Comparison of ENCODE assay signal across 9 cellular contexts in the genomic region with DNA sequence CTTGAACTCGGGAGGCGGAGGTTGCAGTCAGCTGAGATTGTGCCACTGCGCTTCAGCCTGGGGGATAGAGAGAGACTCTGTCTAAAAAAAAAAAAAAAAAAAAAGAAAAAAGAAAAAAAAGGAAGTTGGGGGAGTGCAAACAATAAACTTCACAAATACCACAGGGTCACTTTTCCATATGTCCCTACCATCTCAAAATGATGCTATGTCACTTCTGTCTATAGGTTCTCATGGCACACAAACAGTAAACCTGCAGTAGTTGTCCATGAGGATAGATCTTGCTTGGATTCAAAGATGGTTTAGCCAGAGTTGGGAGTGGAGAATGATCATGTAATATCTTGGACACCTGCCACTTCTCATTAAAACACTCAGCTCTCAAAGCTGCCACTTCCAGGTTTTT. TPM values are rescaled to one million over a fixed set of nuclear protein-coding genes. Genes with fewer than 3 reads are reported as not detected.
DNase-seq lines count a peak whose midpoint lies in the region; ATAC-seq and TF ChIP-seq lines count a peak whose summit lies in the region.
"Had no signal": no experiment of that assay in that cellular context is flagged by ENCODE, and none has a peak within 500 bp of the region (broad histone marks: within the 10 kb centered on the region; RNA-seq: fewer than 3 reads in every experiment).

No MANE protein-coding gene starts in this region.

- peaks cover 48% of the 10 kb centered on the region for H3K4me1 Mint-ChIP-seq in stimulated activated naive CD8-positive, alpha-beta T cell treated with anti-CD3 and anti-CD28 coated beads, Interleukin-15, Interleukin-2, amounts not matched to agents 100 ng/mL and 50 ng/mL, for 24 hours (ENCODE audit: low read depth)
- H3K4me1 Mint-ChIP-seq in activated naive CD8-positive, alpha-beta T cell treated with anti-CD3 and anti-CD28 coated beads, Interleukin-2, amount 10 ng/mL, durations not matched to agents 7 days and 5 days: peaks cover 30% of the 10 kb centered on the region
- peaks cover 19% of the 10 kb centered on the region for H3K4me1 Mint-ChIP-seq in memory B cell

- no peak for TF ChIP-seq CTCF in vagina (IDR thresholded peaks at IDR 0.05)

- no peaks in the 10 kb centered on the region for H3K9me3 Mint-ChIP-seq in stimulated activated naive CD8-positive, alpha-beta T cell treated with anti-CD3 and anti-CD28 coated beads, Interleukin-15, Interleukin-2, amounts not matched to agents 100 ng/mL and 50 ng/mL, for 24 hours
- H3K9me3 Mint-ChIP-seq in activated naive CD8-positive, alpha-beta T cell treated with anti-CD3 and anti-CD28 coated beads, Interleukin-2, amount 10 ng/mL, durations not matched to agents 7 days and 5 days: no peaks in the 10 kb centered on the region
- H3K9me3 Mint-ChIP-seq in memory B cell: no peaks in the 10 kb centered on the region

- POLR2A ChIA-PET in activated naive CD8-positive, alpha-beta T cell treated with anti-CD3 and anti-CD28 coated beads, Interleukin-2, amount 10 ng/mL, durations not matched to agents 7 days and 5 days (lab: Charles Lee): interaction anchor here (0.6 to 2.4 kb wide), 10 partner anchors 10 to 438 kb away, joined by 4 to 44 read pairs (median 18); partner anchors contain the start of genes C2CD2L, CBL, DPAGT1 and HMBS

- peak overlapping the region; percentile 91 for H3K27ac ChIP-seq in vagina

- peaks cover 17% of the 10 kb centered on the region for H3K36me3 Mint-ChIP-seq in stimulated activated naive CD8-positive, alpha-beta T cell treated with anti-CD3 and anti-CD28 coated beads, Interleukin-15, Interleukin-2, amounts not matched to agents 100 ng/mL and 50 ng/mL, for 24 hours (ENCODE audit: low read depth)
- peaks cover 4% of the 10 kb centered on the region for H3K36me3 Mint-ChIP-seq in activated naive CD8-positive, alpha-beta T cell treated with anti-CD3 and anti-CD28 coated beads, Interleukin-2, amount 10 ng/mL, durations not matched to agents 7 days and 5 days
- peaks cover 5% of the 10 kb centered on the region for H3K36me3 Mint-ChIP-seq in memory B cell

- H3K27me3 ChIP-seq in vagina: no peaks in the 10 kb centered on the region

- H3K4me1 ChIP-seq in vagina: peaks cover 38% of the 10 kb centered on the region

- ATAC-seq in stimulated activated naive CD8-positive, alpha-beta T cell treated with anti-CD3 and anti-CD28 coated beads, Interleukin-15, Interleukin-2, amounts not matched to agents 100 U/mL and 50 U/mL, for 24 hours: no peak
- ATAC-seq in activated naive CD8-positive, alpha-beta T cell treated with anti-CD3 and anti-CD28 coated beads, Interleukin-2, amount 10 ng/mL, durations not matched to agents 7 days and 5 days (ENCODE audit: low read depth): no peak
- ATAC-seq in memory B cell (ENCODE audit: low read depth) (no peak), GM19463 (IDR thresholded peaks at IDR 0.05; ENCODE audit: unreplicated experiment) (no peak)

- H3K36me3 ChIP-seq in vagina: peaks cover 3 to 15% of the 10 kb centered on the region in 2 donors

- peak overlapping the region; percentile 100 for H3K4me3 Mint-ChIP-seq in stimulated activated naive CD8-positive, alpha-beta T cell treated with anti-CD3 and anti-CD28 coated beads, Interleukin-15, Interleukin-2, amounts not matched to agents 100 ng/mL and 50 ng/mL, for 24 hours
- peak overlapping the region; percentile 92 for H3K4me3 Mint-ChIP-seq in activated naive CD8-positive, alpha-beta T cell treated with anti-CD3 and anti-CD28 coated beads, Interleukin-2, amount 10 ng/mL, durations not matched to agents 7 days and 5 days
- peak overlapping the region; percentile 93 for H3K4me3 Mint-ChIP-seq in memory B cell

- no peak for TF ChIP-seq POLR2A in vagina (IDR thresholded peaks at IDR 0.05)

- no peak for DNase-seq in stimulated activated naive CD8-positive, alpha-beta T cell treated with anti-CD3 and anti-CD28 coated beads, Interleukin-15, Interleukin-2, amounts not matched to agents 100 U/mL and 50 U/mL, for 24 hours
- DNase-seq in activated naive CD8-positive, alpha-beta T cell treated with anti-CD3 and anti-CD28 coated beads, Interleukin-2, amount 10 ng/mL, durations not matched to agents 7 days and 5 days: no peak
- DNase-seq in memory B cell (ENCODE audit: low spot score in 2 of 2) (no peak), vagina (ENCODE audit: extremely low spot score in 2 of 2) (no peak), NCI-H187 (lab: John Stamatoyannopoulos, UW) (no peak), NCI-H1417 treated with DMSO at 0.1 percent for 48 hours (lab: John Stamatoyannopoulos, UW) (no peak)
- DNase-seq: NCI-H2081 had no signal

- no peaks in the 10 kb centered on the region for H3K9me3 ChIP-seq in vagina

- peak overlapping the region; percentile 86 to 95 for H3K4me3 ChIP-seq in vagina

- peak overlapping the region; percentile 96 for H3K27ac Mint-ChIP-seq in stimulated activated naive CD8-positive, alpha-beta T cell treated with anti-CD3 and anti-CD28 coated beads, Interleukin-15, Interleukin-2, amounts not matched to agents 100 ng/mL and 50 ng/mL, for 24 hours
- peak overlapping the region; percentile 96 for H3K27ac Mint-ChIP-seq in activated naive CD8-positive, alpha-beta T cell treated with anti-CD3 and anti-CD28 coated beads, Interleukin-2, amount 10 ng/mL, durations not matched to agents 7 days and 5 days
- H3K27ac Mint-ChIP-seq in memory B cell: peak overlapping the region; percentile 98

- intact Hi-C loops in vagina (cut with DNase I): no loop called here

- no peaks in the 10 kb centered on the region for H3K27me3 Mint-ChIP-seq in stimulated activated naive CD8-positive, alpha-beta T cell treated with anti-CD3 and anti-CD28 coated beads, Interleukin-15, Interleukin-2, amounts not matched to agents 100 ng/mL and 50 ng/mL, for 24 hours
- no peaks in the 10 kb centered on the region for H3K27me3 Mint-ChIP-seq in activated naive CD8-positive, alpha-beta T cell treated with anti-CD3 and anti-CD28 coated beads, Interleukin-2, amount 10 ng/mL, durations not matched to agents 7 days and 5 days
- H3K27me3 Mint-ChIP-seq in memory B cell: no peaks in the 10 kb centered on the region

RNA-seq across cellular contexts. Expression of gene VPS11, which starts 1.1 kb away (rescaled TPM):
- total RNA-seq in activated naive CD8-positive, alpha-beta T cell treated with anti-CD3 and anti-CD28 coated beads, Interleukin-2, amount 10 ng/mL, durations not matched to agents 7 days and 5 days: 10 to 100 TPM; 41.2 to 46.2 TPM
- 56.0 TPM for total RNA-seq in vagina

RNA-seq across cellular contexts. Expression of gene HYOU1, which starts 9.5 kb away (rescaled TPM):
- 10 to 100 TPM; 76.5 to 83.1 TPM for total RNA-seq in activated naive CD8-positive, alpha-beta T cell treated with anti-CD3 and anti-CD28 coated beads, Interleukin-2, amount 10 ng/mL, durations not matched to agents 7 days and 5 days
- total RNA-seq in vagina: 49.6 TPM

RNA-seq across cellular contexts. Expression of gene HMBS, which starts 18.2 kb away (rescaled TPM):
- 10 to 100 TPM; 18.0 to 18.8 TPM for total RNA-seq in activated naive CD8-positive, alpha-beta T cell treated with anti-CD3 and anti-CD28 coated beads, Interleukin-2, amount 10 ng/mL, durations not matched to agents 7 days and 5 days
- 13.5 TPM for total RNA-seq in vagina

RNA-seq across cellular contexts. Expression of gene DPAGT1, which starts 35.2 kb away (rescaled TPM):
- 10 to 100 TPM; 43.2 to 56.1 TPM for total RNA-seq in activated naive CD8-positive, alpha-beta T cell treated with anti-CD3 and anti-CD28 coated beads, Interleukin-2, amount 10 ng/mL, durations not matched to agents 7 days and 5 days
- total RNA-seq in vagina: 18.2 TPM

RNA-seq across cellular contexts. Expression of gene SLC37A4, which starts 35.8 kb away (rescaled TPM):
- total RNA-seq in activated naive CD8-positive, alpha-beta T cell treated with anti-CD3 and anti-CD28 coated beads, Interleukin-2, amount 10 ng/mL, durations not matched to agents 7 days and 5 days: 10 to 100 TPM; 20.3 to 23.9 TPM
- total RNA-seq in vagina: 16.0 TPM
